In genomic region chr21:5153842-5154640, GRCh38 we compare ENCODE assay signal across 8 cellular contexts.
A peak's percentile ranks its signal among the peaks of the same experiment; 100 is the strongest.
DNase-seq lines count a peak whose midpoint lies in the region; ATAC-seq and TF ChIP-seq lines count a peak whose summit lies in the region.
"Not testable (repeated sequence)": the region's sequence is repeated elsewhere in the genome, so short reads cannot be mapped to it uniquely, and the experiment has no call there.

No MANE protein-coding gene starts in this region.

- not testable (repeated sequence) for H3K9ac ChIP-seq in iPS-20b (ENCODE audit: low read depth, low read length)

- not testable (repeated sequence) for DNase-seq in SJCRH30; activated naive CD8-positive, alpha-beta T cell treated with anti-CD3 and anti-CD28 coated beads, Interleukin-2, amount 10 ng/mL, durations not matched to agents 7 days and 5 days; stomach

- 0 to 1% methylated on average over 7 to 19 of the region's 69 CpGs; no CpG with 5 or more reads in 3 of the 5 donors for WGBS in stomach, 5 donors

- not testable (repeated sequence) for H3K9me3 Mint-ChIP-seq in activated naive CD8-positive, alpha-beta T cell treated with anti-CD3 and anti-CD28 coated beads, Interleukin-2, amount 10 ng/mL, durations not matched to agents 7 days and 5 days

- ATAC-seq in HG03039 (IDR thresholded peaks at IDR 0.05; ENCODE audit: unreplicated experiment) = peak; percentile 18
- ATAC-seq in activated naive CD8-positive, alpha-beta T cell treated with anti-CD3 and anti-CD28 coated beads, Interleukin-2, amount 10 ng/mL, durations not matched to agents 7 days and 5 days (ENCODE audit: low read depth) = peak; percentile 17
- peak; percentile 45 for ATAC-seq in esophagus mucosa

- intact Hi-C loops in stomach (cut with DNase I; ENCODE audit: low total_unique reads) = not testable (repeated sequence)

- not testable (repeated sequence) for TF ChIP-seq CTCF in GM12875 (IDR thresholded peaks at IDR 0.05; ENCODE audit: borderline replicate concordance, insufficient read depth, low read depth, low read length); neutrophil (IDR thresholded peaks at IDR 0.05); stomach (IDR thresholded peaks at IDR 0.05)

- not testable (repeated sequence) for H3K36me3 ChIP-seq in SJCRH30; iPS-20b (ENCODE audit: insufficient read depth, low read depth, low read length); neutrophil; stomach

- not testable (repeated sequence) for TF ChIP-seq EP300 in stomach (IDR thresholded peaks at IDR 0.05)

- POLR2A ChIA-PET in activated naive CD8-positive, alpha-beta T cell treated with anti-CD3 and anti-CD28 coated beads, Interleukin-2, amount 10 ng/mL, durations not matched to agents 7 days and 5 days (lab: Charles Lee) = not testable (repeated sequence)

- not testable (repeated sequence) for TF ChIP-seq POLR2A in stomach (IDR thresholded peaks at IDR 0.05)

- not testable (repeated sequence) for H3K27ac Mint-ChIP-seq in activated naive CD8-positive, alpha-beta T cell treated with anti-CD3 and anti-CD28 coated beads, Interleukin-2, amount 10 ng/mL, durations not matched to agents 7 days and 5 days

- H3K4me3 Mint-ChIP-seq in activated naive CD8-positive, alpha-beta T cell treated with anti-CD3 and anti-CD28 coated beads, Interleukin-2, amount 10 ng/mL, durations not matched to agents 7 days and 5 days = not testable (repeated sequence)

- H3K4me3 ChIP-seq in GM12875 (ENCODE audit: low read depth, low read length) (peak overlapping the region; percentile 39), SJCRH30 (peak overlapping the region; percentile 45), iPS-20b (ENCODE audit: low read length) (peak overlapping the region; percentile 45; the same call in 1 of the 2 replicates), neutrophil (ENCODE audit: low read depth in 1 of 2, low read length in 1 of 2) (peak overlapping the region in 1 of 2 experiments; percentile 56), stomach (peak overlapping the region; percentile 39 to 51 (median 46))

- not testable (repeated sequence) for H3K27me3 Mint-ChIP-seq in activated naive CD8-positive, alpha-beta T cell treated with anti-CD3 and anti-CD28 coated beads, Interleukin-2, amount 10 ng/mL, durations not matched to agents 7 days and 5 days

- H3K27ac ChIP-seq in SJCRH30; iPS-20b (ENCODE audit: low read length): not testable (repeated sequence)
- peak overlapping the region; percentile 33 for H3K27ac ChIP-seq in neutrophil
- peak overlapping the region in 4 of 5 donors; percentile 52 to 75 (median 71) for H3K27ac ChIP-seq in stomach

- H3K36me3 Mint-ChIP-seq in activated naive CD8-positive, alpha-beta T cell treated with anti-CD3 and anti-CD28 coated beads, Interleukin-2, amount 10 ng/mL, durations not matched to agents 7 days and 5 days = not testable (repeated sequence)

- H3K27me3 ChIP-seq in SJCRH30; iPS-20b (ENCODE audit: insufficient read depth, low read length); neutrophil; stomach: not testable (repeated sequence)

- H3K4me1 Mint-ChIP-seq in activated naive CD8-positive, alpha-beta T cell treated with anti-CD3 and anti-CD28 coated beads, Interleukin-2, amount 10 ng/mL, durations not matched to agents 7 days and 5 days = not testable (repeated sequence)

- not testable (repeated sequence) for H3K4me1 ChIP-seq in SJCRH30; iPS-20b (ENCODE audit: insufficient read depth, low read length); neutrophil (ENCODE audit: control insufficient read depth in 1 of 2, insufficient read depth in 1 of 2, low read depth in 1 of 2, low read length in 1 of 2); stomach

- not testable (repeated sequence) for H3K9me3 ChIP-seq in SJCRH30 (replicated peaks); iPS-20b (ENCODE audit: insufficient read depth, low read depth, low read length); neutrophil; stomach
